26 cellular contexts compared by ENCODE assay signal in genomic region chr2:2767837-2768236, GRCh38.
DNase-seq lines count a peak whose midpoint lies in the region; ATAC-seq and TF ChIP-seq lines count a peak whose summit lies in the region.
"Had no signal": no experiment of that assay in that cellular context is flagged by ENCODE, and none has a peak within 500 bp of the region (broad histone marks: within the 10 kb centered on the region; RNA-seq: fewer than 3 reads in every experiment).

No MANE protein-coding gene starts in this region.

- no peak overlapping the region for H2BK15ac ChIP-seq in neuronal stem cell (ENCODE audit: low read length)

- WGBS in neuronal stem cell (ENCODE audit: extremely low coverage in 2 of 2, insufficient read length in 2 of 2, insufficient replicate concordance in 1 of 2), 2 donors = no CpG with 5 or more reads among the region's 9 CpGs

- H3K27ac ChIP-seq in neuronal stem cell (replicated peaks; ENCODE audit: low read length) (no peak overlapping the region), upper lobe of right lung (no peak overlapping the region)
- H3K27ac ChIP-seq: 22Rv1, A549, BLaER1 had no signal

- no peak overlapping the region for H3K4me3 Mint-ChIP-seq in T-helper 2 cell treated with Interferon-gamma antibody and Interleukin-4, amounts not matched to agents 5 μg/mL and 100 μg/mL, for 36 hours
- H3K4me3 Mint-ChIP-seq in stimulated activated effector memory CD8-positive, alpha-beta T cell treated with anti-CD3 and anti-CD28 coated beads, Interleukin-12 subunit alpha, Interleukin-12 subunit beta, amount 100 ng/mL, for 72 hours = no peak overlapping the region
- H3K4me3 Mint-ChIP-seq: B cell; CD14-positive monocyte; CD4-positive, alpha-beta memory T cell; CD4-positive, CD25-positive, alpha-beta regulatory T cell; CD8-positive, alpha-beta memory T cell had no signal

- no peak overlapping the region for H2BK5ac ChIP-seq in neuronal stem cell (ENCODE audit: low read length)

- H3K4me3 ChIP-seq in neuronal stem cell (ENCODE audit: low read length in 2 of 2) = no peak overlapping the region
- no peak overlapping the region for H3K4me3 ChIP-seq in upper lobe of right lung
- H3K4me3 ChIP-seq in BE2C (ENCODE audit: low read depth, low read length) = no peak overlapping the region
- H3K4me3 ChIP-seq: A549, BLaER1, GM12878 had no signal

- peak overlapping the region; percentile 27 for H3K18ac ChIP-seq in neuronal stem cell (ENCODE audit: low read length)

- TF ChIP-seq CTCF in upper lobe of right lung (IDR thresholded peaks at IDR 0.05) = no peak
- TF ChIP-seq CTCF in BE2C (IDR thresholded peaks at IDR 0.05; ENCODE audit: low read depth, low read length) = no peak

- H2AK5ac ChIP-seq in neuronal stem cell (ENCODE audit: low read depth, low read length) = peak overlapping the region; percentile 81

- no peak overlapping the region for H3K4me2 ChIP-seq in neuronal stem cell (ENCODE audit: insufficient read depth, low read length, poor library complexity, severe bottlenecking)
- H3K4me2 ChIP-seq: A549, BLaER1 had no signal

- H3K36me3 ChIP-seq in neuronal stem cell (replicated peaks in 1 of 2; ENCODE audit: control insufficient read depth in 2 of 2, insufficient read depth in 2 of 2, low read length in 2 of 2) = no peaks in the 10 kb centered on the region
- no peaks in the 10 kb centered on the region for H3K36me3 ChIP-seq in upper lobe of right lung
- no peaks in the 10 kb centered on the region for H3K36me3 ChIP-seq in BE2C
- H3K36me3 ChIP-seq: BLaER1 had no signal

- H4K91ac ChIP-seq in neuronal stem cell (ENCODE audit: low read depth, low read length, poor library complexity) = no peak overlapping the region

- no peak overlapping the region for H3K14ac ChIP-seq in neuronal stem cell (ENCODE audit: low read length)

- H3K27me3 ChIP-seq in neuronal stem cell (ENCODE audit: control insufficient read depth in 3 of 3, insufficient read depth in 3 of 3, low read depth in 1 of 3, low read length in 3 of 3) (no peaks in the 10 kb centered on the region), upper lobe of right lung (no peaks in the 10 kb centered on the region), BE2C (no peaks in the 10 kb centered on the region)
- H3K27me3 ChIP-seq: BLaER1 had no signal

- no peak overlapping the region for H3K23ac ChIP-seq in neuronal stem cell (ENCODE audit: low read depth, low read length, poor library complexity)

- H4K8ac ChIP-seq in neuronal stem cell (ENCODE audit: low read depth, low read length) = no peak overlapping the region

- no peak overlapping the region for H2BK12ac ChIP-seq in neuronal stem cell (ENCODE audit: low read length)

- H3K27me3 Mint-ChIP-seq in T-helper 2 cell treated with Interferon-gamma antibody and Interleukin-4, amounts not matched to agents 5 μg/mL and 100 μg/mL, for 36 hours (ENCODE audit: low read depth) = no peaks in the 10 kb centered on the region
- H3K27me3 Mint-ChIP-seq: B cell; CD4-positive, alpha-beta memory T cell; CD4-positive, CD25-positive, alpha-beta regulatory T cell; CD8-positive, alpha-beta memory T cell had no signal

- no peak for DNase-seq in T-helper 2 cell treated with Interferon-gamma antibody and Interleukin-4, amounts not matched to agents 5 μg/mL and 100 μg/mL, for 36 hours (ENCODE audit: low spot score)
- DNase-seq in T-helper 2 cell = no peak
- DNase-seq in neuronal stem cell (ENCODE audit: low spot score) = no peak
- no peak for DNase-seq in stimulated activated effector memory CD8-positive, alpha-beta T cell treated with anti-CD3 and anti-CD28 coated beads, Interleukin-12 subunit alpha, Interleukin-12 subunit beta, amount 100 ng/mL, for 72 hours (ENCODE audit: low spot score in 2 of 2)
- DNase-seq in upper lobe of right lung = peak; percentile 55
- no peak for DNase-seq in BE2C
- no peak for DNase-seq in HT-29 (ENCODE audit: low spot score)
- DNase-seq: AML-193; C1 segment of cervical spinal cord; CD4-positive, alpha-beta memory T cell; CD4-positive, CD25-positive, alpha-beta regulatory T cell; CD8-positive, alpha-beta memory T cell; COR-L47; DMS 273 treated with DMSO at 0.1 percent for 48 hours; DMS153; DMS53; DMS79; DND-41; EL; GDM1 had no signal

- H2AFZ ChIP-seq in neuronal stem cell (ENCODE audit: low read length) = no peak overlapping the region

- intact Hi-C loops in upper lobe of right lung (cut with DNase I) = no loop called here

- H3K9me3 Mint-ChIP-seq in T-helper 2 cell treated with Interferon-gamma antibody and Interleukin-4, amounts not matched to agents 5 μg/mL and 100 μg/mL, for 36 hours = no peaks in the 10 kb centered on the region
- no peaks in the 10 kb centered on the region for H3K9me3 Mint-ChIP-seq in stimulated activated effector memory CD8-positive, alpha-beta T cell treated with anti-CD3 and anti-CD28 coated beads, Interleukin-12 subunit alpha, Interleukin-12 subunit beta, amount 100 ng/mL, for 72 hours
- H3K9me3 Mint-ChIP-seq: CD4-positive, alpha-beta memory T cell; CD4-positive, CD25-positive, alpha-beta regulatory T cell had no signal

- no peaks in the 10 kb centered on the region for H3K4me1 Mint-ChIP-seq in T-helper 2 cell treated with Interferon-gamma antibody and Interleukin-4, amounts not matched to agents 5 μg/mL and 100 μg/mL, for 36 hours (ENCODE audit: low read depth)
- no peaks in the 10 kb centered on the region for H3K4me1 Mint-ChIP-seq in stimulated activated effector memory CD8-positive, alpha-beta T cell treated with anti-CD3 and anti-CD28 coated beads, Interleukin-12 subunit alpha, Interleukin-12 subunit beta, amount 100 ng/mL, for 72 hours
- H3K4me1 Mint-ChIP-seq: B cell; CD14-positive monocyte; CD4-positive, alpha-beta memory T cell; CD4-positive, CD25-positive, alpha-beta regulatory T cell; CD8-positive, alpha-beta memory T cell had no signal

- H3K36me3 Mint-ChIP-seq in T-helper 2 cell treated with Interferon-gamma antibody and Interleukin-4, amounts not matched to agents 5 μg/mL and 100 μg/mL, for 36 hours (ENCODE audit: low read depth) = no peaks in the 10 kb centered on the region
- no peaks in the 10 kb centered on the region for H3K36me3 Mint-ChIP-seq in stimulated activated effector memory CD8-positive, alpha-beta T cell treated with anti-CD3 and anti-CD28 coated beads, Interleukin-12 subunit alpha, Interleukin-12 subunit beta, amount 100 ng/mL, for 72 hours
- H3K36me3 Mint-ChIP-seq: CD14-positive monocyte; CD4-positive, alpha-beta memory T cell; CD4-positive, CD25-positive, alpha-beta regulatory T cell; CD8-positive, alpha-beta memory T cell had no signal

- H3K9ac ChIP-seq in neuronal stem cell (ENCODE audit: low read depth, low read length, poor library complexity) = peak overlapping the region; percentile 66
- H3K9ac ChIP-seq: BLaER1 had no signal

- no peaks in the 10 kb centered on the region for H3K79me1 ChIP-seq in neuronal stem cell (ENCODE audit: low read depth, low read length)

- H3K9me3 ChIP-seq in neuronal stem cell (replicated peaks in 1 of 2; ENCODE audit: control insufficient read depth in 2 of 2, insufficient read depth in 1 of 2, low read depth in 1 of 2, low read length in 2 of 2) = no peaks in the 10 kb centered on the region
- H3K9me3 ChIP-seq in upper lobe of right lung = no peaks in the 10 kb centered on the region
- H3K9me3 ChIP-seq in BE2C = no peaks in the 10 kb centered on the region
- H3K9me3 ChIP-seq: A549 had no signal

- peak overlapping the region; percentile 21 for H3K27ac Mint-ChIP-seq in T-helper 2 cell treated with Interferon-gamma antibody and Interleukin-4, amounts not matched to agents 5 μg/mL and 100 μg/mL, for 36 hours
- H3K27ac Mint-ChIP-seq in stimulated activated effector memory CD8-positive, alpha-beta T cell treated with anti-CD3 and anti-CD28 coated beads, Interleukin-12 subunit alpha, Interleukin-12 subunit beta, amount 100 ng/mL, for 72 hours = no peak overlapping the region
- H3K27ac Mint-ChIP-seq: B cell; CD4-positive, alpha-beta memory T cell; CD4-positive, CD25-positive, alpha-beta regulatory T cell; CD8-positive, alpha-beta memory T cell had no signal

- H3K4ac ChIP-seq in neuronal stem cell (ENCODE audit: low read length) = no peak overlapping the region

- H3K4me1 ChIP-seq in neuronal stem cell (ENCODE audit: control insufficient read depth in 2 of 2, insufficient read depth in 1 of 2, low read depth in 1 of 2, low read length in 2 of 2) (peaks cover 0 to 6% of the 10 kb centered on the region in 2 donors), upper lobe of right lung (no peaks in the 10 kb centered on the region), BE2C (peaks cover 10% of the 10 kb centered on the region)
- H3K4me1 ChIP-seq: A549 had no signal

- ATAC-seq in stimulated activated effector memory CD8-positive, alpha-beta T cell treated with anti-CD3 and anti-CD28 coated beads, Interleukin-12 subunit alpha, Interleukin-12 subunit beta, amount 100 ng/mL, for 72 hours = peak; percentile 19
- ATAC-seq in upper lobe of right lung = no peak
- ATAC-seq: A549, GM12878 had no signal

- no peak overlapping the region for H2BK120ac ChIP-seq in neuronal stem cell (ENCODE audit: low read depth, low read length)
